ENCODE assay signal across 8 cellular contexts in the genomic region with DNA sequence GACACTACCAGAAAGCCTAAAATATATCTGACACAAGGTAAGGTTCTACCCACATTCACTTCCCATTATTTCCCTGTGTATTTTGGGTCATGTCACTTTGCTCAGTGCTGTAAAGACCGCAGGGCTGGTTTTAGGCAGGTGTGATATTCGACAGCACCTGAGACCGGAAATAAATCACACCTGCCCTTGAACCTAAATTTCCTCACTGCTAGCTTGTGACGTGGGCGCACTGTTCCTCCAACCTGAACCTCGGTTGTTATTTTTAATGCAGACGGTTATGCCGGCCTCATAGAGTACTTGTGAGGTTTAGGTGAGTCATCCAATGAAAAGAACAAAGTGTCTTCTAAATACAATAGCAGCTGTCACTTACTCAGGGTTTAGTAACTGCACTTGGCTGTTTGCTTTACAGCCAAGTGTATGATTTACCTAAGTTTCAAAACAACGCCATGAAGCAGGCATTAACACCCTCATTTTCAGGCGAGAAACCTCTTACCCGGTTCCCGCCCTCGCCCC. TPM values are rescaled to one million over a fixed set of nuclear protein-coding genes. Genes with fewer than 3 reads are reported as not detected.
DNase-seq lines count a peak whose midpoint lies in the region; ATAC-seq, FAIRE-seq and TF ChIP-seq lines count a peak whose summit lies in the region.

No MANE protein-coding gene starts in this region.

- peak overlapping the region; percentile 91 for H2AFZ ChIP-seq in endothelial cell of umbilical vein (ENCODE audit: low read depth, low read length)

- dilution Hi-C loops in endothelial cell of umbilical vein (cut with MboI; ENCODE audit: extremely low pct_ligation_motif_present, low sequenced_read_pairs) = no loop called here

- H3K27me3 Mint-ChIP-seq in T-helper 2 cell treated with Interferon-gamma antibody and Interleukin-4, amounts not matched to agents 5 μg/mL and 100 μg/mL, for 36 hours (ENCODE audit: low read depth) = peaks cover 27% of the 10 kb centered on the region
- H3K27me3 Mint-ChIP-seq in naive thymus-derived CD4-positive, alpha-beta T cell = peaks cover 40 to 71% (median 55%) of the 10 kb centered on the region in 5 donors

- peak overlapping the region; percentile 87 for H3K4me3 Mint-ChIP-seq in T-helper 2 cell treated with Interferon-gamma antibody and Interleukin-4, amounts not matched to agents 5 μg/mL and 100 μg/mL, for 36 hours
- H3K4me3 Mint-ChIP-seq in naive thymus-derived CD4-positive, alpha-beta T cell = peak overlapping the region; percentile 68 to 93 (median 82)

- peak overlapping the region; percentile 73 for H3K27ac Mint-ChIP-seq in T-helper 2 cell treated with Interferon-gamma antibody and Interleukin-4, amounts not matched to agents 5 μg/mL and 100 μg/mL, for 36 hours
- peak overlapping the region in 3 of 9 donors; percentile 35 to 72 (median 40) for H3K27ac Mint-ChIP-seq in naive thymus-derived CD4-positive, alpha-beta T cell

- H3K4me3 ChIP-seq in endothelial cell of umbilical vein (replicated peaks in 1 of 3; ENCODE audit: insufficient read depth in 1 of 3, low read depth in 1 of 3, low read length in 3 of 3) = peak overlapping the region; percentile 54 to 73 (median 60)
- peak overlapping the region; percentile 63 for H3K4me3 ChIP-seq in naive thymus-derived CD4-positive, alpha-beta T cell (ENCODE audit: low read length)

- H3K27me3 ChIP-seq in endothelial cell of umbilical vein (ENCODE audit: control insufficient read depth in 2 of 2, insufficient read depth in 2 of 2, low read length in 2 of 2) = peaks cover 0 to 11% of the 10 kb centered on the region in 2 experiments
- H3K27me3 ChIP-seq in naive thymus-derived CD4-positive, alpha-beta T cell (ENCODE audit: control insufficient read depth in 2 of 2, insufficient read depth in 2 of 2, low read length in 2 of 2) = peaks cover 0 to 12% of the 10 kb centered on the region in 2 donors

- H3K4me2 ChIP-seq in endothelial cell of umbilical vein (ENCODE audit: insufficient read depth, low read length) = peak overlapping the region; percentile 94

- H3K4me1 Mint-ChIP-seq in T-helper 2 cell treated with Interferon-gamma antibody and Interleukin-4, amounts not matched to agents 5 μg/mL and 100 μg/mL, for 36 hours (ENCODE audit: low read depth) = peaks cover 30% of the 10 kb centered on the region
- peaks cover 12 to 34% (median 18%) of the 10 kb centered on the region in 7 donors for H3K4me1 Mint-ChIP-seq in naive thymus-derived CD4-positive, alpha-beta T cell

- peaks cover 15% of the 10 kb centered on the region for H3K4me1 ChIP-seq in endothelial cell of umbilical vein (ENCODE audit: control insufficient read depth, extremely low read depth, insufficient read depth, low read length)
- peaks cover 9 to 16% of the 10 kb centered on the region in 2 donors for H3K4me1 ChIP-seq in naive thymus-derived CD4-positive, alpha-beta T cell (ENCODE audit: control insufficient read depth in 2 of 2, insufficient read depth in 2 of 2, low read length in 2 of 2)

- FAIRE-seq in endothelial cell of umbilical vein (lab: Jason Lieb, UNC) = peak; percentile 99

- no peaks in the 10 kb centered on the region for H3K36me3 ChIP-seq in endothelial cell of umbilical vein (ENCODE audit: control insufficient read depth in 2 of 2, extremely low read depth in 1 of 2, insufficient read depth in 2 of 2, low read length in 2 of 2)
- H3K36me3 ChIP-seq in naive thymus-derived CD4-positive, alpha-beta T cell (ENCODE audit: control insufficient read depth in 2 of 3, insufficient read depth in 3 of 3, low read length in 3 of 3) = no peaks in the 10 kb centered on the region

- ATAC-seq in GM21423 (IDR thresholded peaks at IDR 0.05; ENCODE audit: unreplicated experiment) (peak; percentile 62), omental fat pad (ENCODE audit: low FRiP score) (no peak)
- peak; percentile 80 for ATAC-seq in naive thymus-derived CD4-positive, alpha-beta T cell

- H3K9me3 ChIP-seq in endothelial cell of umbilical vein (replicated peaks; ENCODE audit: control insufficient read depth, insufficient read depth, low read length) = no peaks in the 10 kb centered on the region
- H3K9me3 ChIP-seq in naive thymus-derived CD4-positive, alpha-beta T cell (ENCODE audit: control insufficient read depth in 2 of 3, low read length in 3 of 3) = no peaks in the 10 kb centered on the region

- CTCF ChIA-PET in endothelial cell of umbilical vein (lab: Charles Lee) = interaction anchor here (0.7 to 3.6 kb wide), 5 partner anchors 9 to 21 kb away, joined by 3 to 28 read pairs (median 4); partner anchors contain the start of gene ZNF782
- CTCF ChIA-PET in naive thymus-derived CD4-positive, alpha-beta T cell (lab: Charles Lee) = interaction anchor here (1.6 kb wide), 1 partner anchor 18 kb away, joined by 5 read pairs; no protein-coding TSS in a partner anchor

- no peaks in the 10 kb centered on the region for H3K36me3 Mint-ChIP-seq in T-helper 2 cell treated with Interferon-gamma antibody and Interleukin-4, amounts not matched to agents 5 μg/mL and 100 μg/mL, for 36 hours (ENCODE audit: low read depth)
- peaks cover 0 to 4% (median 0%) of the 10 kb centered on the region in 5 donors for H3K36me3 Mint-ChIP-seq in naive thymus-derived CD4-positive, alpha-beta T cell

- POLR2A ChIA-PET in endothelial cell of umbilical vein (lab: Charles Lee) = no interaction called here
- POLR2A ChIA-PET in naive thymus-derived CD4-positive, alpha-beta T cell (lab: Charles Lee) = no interaction called here

- BruUV-seq in endothelial cell of umbilical vein (replicated peaks; lab: Mats Ljungman, UMichigan) = no TSS peak

- TF ChIP-seq POLR2A in endothelial cell of umbilical vein (IDR thresholded peaks at IDR 0.05; ENCODE audit: low read depth, low read length) = peak; percentile 53

- no peaks in the 10 kb centered on the region for H4K20me1 ChIP-seq in endothelial cell of umbilical vein (replicated peaks; ENCODE audit: control insufficient read depth, extremely low read depth, insufficient read depth, low read length)

- no peaks in the 10 kb centered on the region for H3K9me3 Mint-ChIP-seq in T-helper 2 cell treated with Interferon-gamma antibody and Interleukin-4, amounts not matched to agents 5 μg/mL and 100 μg/mL, for 36 hours
- peaks cover 0 to 39% (median 9%) of the 10 kb centered on the region in 11 donors for H3K9me3 Mint-ChIP-seq in naive thymus-derived CD4-positive, alpha-beta T cell

- H3K79me2 ChIP-seq in endothelial cell of umbilical vein (ENCODE audit: control insufficient read depth, insufficient read depth, low read length) = no peaks in the 10 kb centered on the region

- no peaks in the 10 kb centered on the region for H3K9me1 ChIP-seq in endothelial cell of umbilical vein (replicated peaks; ENCODE audit: control insufficient read depth, extremely low read depth, insufficient read depth, low read length)

- intact Hi-C loops in endothelial cell of umbilical vein (cut with micrococcal nuclease) = no loop called here
- intact Hi-C loops in naive thymus-derived CD4-positive, alpha-beta T cell (cut with micrococcal nuclease) = no loop called here

- peak overlapping the region; percentile 83 for H3K27ac ChIP-seq in endothelial cell of umbilical vein (ENCODE audit: insufficient read depth, low read depth, low read length)
- H3K27ac ChIP-seq in naive thymus-derived CD4-positive, alpha-beta T cell (ENCODE audit: low read depth, low read length) = no peak overlapping the region

- DNase-seq in ELR (ENCODE audit: low read depth) (peak; percentile 71), HPDE6-E6E7 (ENCODE audit: extremely low spot score) (peak; percentile 78), endothelial cell of umbilical vein (ENCODE audit: low read depth, low spot score) (peak; percentile 73), omental fat pad (ENCODE audit: low spot score) (no peak), epidermal melanocyte (ENCODE audit: insufficient read length, low spot score) (no peak)
- DNase-seq in T-helper 2 cell treated with Interferon-gamma antibody and Interleukin-4, amounts not matched to agents 5 μg/mL and 100 μg/mL, for 36 hours (ENCODE audit: low spot score) = peak; percentile 23
- DNase-seq in naive thymus-derived CD4-positive, alpha-beta T cell = peak in 6 of 9 donors; percentile 16 to 49 (median 27)

- H3K9ac ChIP-seq in endothelial cell of umbilical vein (replicated peaks; ENCODE audit: extremely low read depth, insufficient read depth, low read length) = peak overlapping the region; percentile 86

- TF ChIP-seq CTCF in endothelial cell of umbilical vein (IDR thresholded peaks at IDR 0.05; ENCODE audit: extremely low read depth in 1 of 2, insufficient read depth in 1 of 2, low read depth in 1 of 2, low read length in 2 of 2) (no peak), omental fat pad (IDR thresholded peaks at IDR 0.05) (no peak)

TF ChIP-seq in endothelial cell of umbilical vein, 7 proteins besides CTCF, POLR2A, EP300 and RAD21 (continues in another document):
- TF ChIP-seq POLR2AphosphoS5 (IDR thresholded peaks at IDR 0.05; ENCODE audit: insufficient read depth, low read depth, low read length) (peak; percentile 61), JUN (IDR thresholded peaks at IDR 0.05; ENCODE audit: borderline replicate concordance, insufficient read depth, insufficient read length, low read depth) (peak; percentile 90)

RNA-seq across cellular contexts. Expression of gene ZNF782, which starts 20.7 kb away (rescaled TPM):
- total RNA-seq in endothelial cell of umbilical vein (3.6 and 4.4 TPM in 2 replicates), omental fat pad (10 to 100 TPM in 1 of 4 donors, 1 to 10 TPM in 3; 5.8 to 13.6 (median 6.7) TPM)
- 0.62 and 0.97 TPM in 2 replicates for polyA plus RNA-seq in endothelial cell of umbilical vein
- polyA plus RNA-seq in endothelial cell of umbilical vein (2011; cell fraction: cytosol; rRNA removed) = 1.1 and 1.3 TPM in 2 replicates
- 5.5 and 8.9 TPM in 2 replicates for polyA plus RNA-seq in endothelial cell of umbilical vein (2011; cell fraction: nucleus; rRNA removed)
- polyA plus RNA-seq in endothelial cell of umbilical vein (2012) = 1.7 and 2.0 TPM in 2 replicates
- 2.4 and 2.6 TPM in 2 replicates for polyA minus RNA-seq in endothelial cell of umbilical vein
- 7.5 TPM for polyA minus RNA-seq in endothelial cell of umbilical vein (2011; cell fraction: cytosol; rRNA and poly(A)+ RNA removed)
- polyA minus RNA-seq in endothelial cell of umbilical vein (2011; cell fraction: nucleus; rRNA and poly(A)+ RNA removed) = 10.0 and 13.7 TPM in 2 replicates
- total RNA-seq in naive thymus-derived CD4-positive, alpha-beta T cell = 10 to 100 TPM in 2 of 5 experiments, 1 to 10 TPM in 3; 6.2 to 12.4 (median 8.2) TPM
- polyA plus RNA-seq in naive thymus-derived CD4-positive, alpha-beta T cell = 1 to 10 TPM; 1.5 to 2.3 TPM

RNA-seq across cellular contexts. Expression of gene NUTM2G, which starts 53.6 kb away (rescaled TPM):
- total RNA-seq in endothelial cell of umbilical vein (not detected in 2 replicates), omental fat pad (not detected)
- not detected in 2 replicates for polyA plus RNA-seq in endothelial cell of umbilical vein
- not detected in 2 replicates for polyA plus RNA-seq in endothelial cell of umbilical vein (2011; cell fraction: cytosol; rRNA removed)
- not detected in 2 replicates for polyA plus RNA-seq in endothelial cell of umbilical vein (2011; cell fraction: nucleus; rRNA removed)
- 0.38 and 0.50 TPM in 2 replicates for polyA plus RNA-seq in endothelial cell of umbilical vein (2012)
- polyA minus RNA-seq in endothelial cell of umbilical vein = not detected in 2 replicates
- not detected for polyA minus RNA-seq in endothelial cell of umbilical vein (2011; cell fraction: cytosol; rRNA and poly(A)+ RNA removed)
- polyA minus RNA-seq in endothelial cell of umbilical vein (2011; cell fraction: nucleus; rRNA and poly(A)+ RNA removed) = not detected in 2 replicates
- not detected for total RNA-seq in naive thymus-derived CD4-positive, alpha-beta T cell
- polyA plus RNA-seq in naive thymus-derived CD4-positive, alpha-beta T cell = under 1 TPM; 0.12 to 0.29 TPM

Comparison
In these comparisons a context has a peak if more than half of its experiments do, and no peak if none do; other contexts are left out.
1. DNase-seq: peak in ELR (single experiment), HPDE6-E6E7 (single experiment), T-helper 2 cell treated with Interferon-gamma antibody and Interleukin-4, amounts not matched to agents 5 μg/mL and 100 μg/mL, for 36 hours (single experiment), endothelial cell of umbilical vein (single experiment) and naive thymus-derived CD4-positive, alpha-beta T cell (6 of 9); none in omental fat pad (single experiment) and epidermal melanocyte (single experiment).